In the genomic region with DNA sequence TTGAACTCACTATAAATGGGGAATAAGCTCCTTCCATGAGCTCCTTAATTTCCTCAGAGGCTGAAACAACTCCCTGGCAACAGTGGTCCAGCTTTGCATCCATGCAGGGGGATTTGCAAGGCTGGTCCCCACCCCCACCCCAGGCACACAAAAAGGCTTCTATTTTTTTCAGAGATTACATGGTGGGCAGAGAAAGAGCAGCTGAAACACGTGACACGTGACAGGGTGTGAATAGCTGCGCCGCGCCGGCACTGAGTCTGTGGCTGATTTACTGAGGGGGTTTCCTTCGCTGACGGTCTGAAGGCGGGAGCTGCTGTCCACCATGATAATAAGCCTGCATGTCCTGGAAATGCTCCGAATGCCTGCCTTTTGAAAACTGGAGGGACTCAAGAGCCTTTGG, we compare ENCODE assay signal across 26 cellular contexts. TPM values are rescaled to one million over a fixed set of nuclear protein-coding genes. Genes with fewer than 3 reads are reported as not detected.
DNase-seq lines count a peak whose midpoint lies in the region; ATAC-seq and TF ChIP-seq lines count a peak whose summit lies in the region.
"Had no signal": no experiment of that assay in that cellular context is flagged by ENCODE, and none has a peak within 500 bp of the region (broad histone marks: within the 10 kb centered on the region; RNA-seq: fewer than 3 reads in every experiment).

No MANE protein-coding gene starts in this region.

- no peak for TF ChIP-seq RAD21 in neural cell (conservative IDR thresholded peaks at IDR 0.05)

- H3K36me3 ChIP-seq in heart left ventricle: no peaks in the 10 kb centered on the region
- no peaks in the 10 kb centered on the region for H3K36me3 ChIP-seq in gastroesophageal sphincter
- no peaks in the 10 kb centered on the region for H3K36me3 ChIP-seq in neural cell (ENCODE audit: insufficient read depth, low read length)
- no peaks in the 10 kb centered on the region for H3K36me3 ChIP-seq in uterus
- H3K36me3 ChIP-seq: cardiac muscle cell, thyroid gland had no signal

- no peak for TF ChIP-seq POLR2A in heart left ventricle (IDR thresholded peaks at IDR 0.05)
- TF ChIP-seq POLR2A in gastroesophageal sphincter (IDR thresholded peaks at IDR 0.05): no peak
- TF ChIP-seq POLR2A in uterus (IDR thresholded peaks at IDR 0.05): no peak

- no peaks in the 10 kb centered on the region for H3K79me2 ChIP-seq in neural cell (replicated peaks; ENCODE audit: insufficient read depth, low read length)

- H3K36me3 Mint-ChIP-seq in Calu3 (ENCODE audit: insufficient read depth, unreplicated experiment): no peaks in the 10 kb centered on the region
- H3K36me3 Mint-ChIP-seq: natural killer cell treated with Interleukin-12 subunit alpha and Interleukin-12 subunit beta and Interleukin-15 and Interleukin-18, amount 100 ng/mL, for 72 hours; stimulated activated naive B cell treated with anti-CD40 and anti-IgM and Interleukin-4, amounts not matched to agents 10 μg/mL and 1 μg/mL and 100 μg/mL, for 72 hours had no signal

- TF ChIP-seq CTCF in heart left ventricle (IDR thresholded peaks at IDR 0.05) (no peak), gastroesophageal sphincter (IDR thresholded peaks at IDR 0.05) (no peak), neural cell (IDR thresholded peaks at IDR 0.05; ENCODE audit: poor library complexity, severe bottlenecking) (no peak), uterus (IDR thresholded peaks at IDR 0.05) (no peak), Calu3 (IDR thresholded peaks at IDR 0.05; ENCODE audit: unreplicated experiment) (no peak)

- ATAC-seq in Right ventricle myocardium inferior (peak; percentile 21), heart left ventricle (no peak), gastroesophageal sphincter (no peak), GM21423 (IDR thresholded peaks at IDR 0.05; ENCODE audit: unreplicated experiment) (no peak)
- ATAC-seq: natural killer cell treated with Interleukin-12 subunit alpha and Interleukin-12 subunit beta and Interleukin-15 and Interleukin-18, amount 100 ng/mL, for 72 hours; stimulated activated naive B cell treated with anti-CD40 and anti-IgM and Interleukin-4, amounts not matched to agents 10 μg/mL and 1 μg/mL and 100 μg/mL, for 72 hours had no signal

- no peak overlapping the region for H3K4me3 Mint-ChIP-seq in Calu3 (ENCODE audit: low read depth, unreplicated experiment)
- H3K4me3 Mint-ChIP-seq: activated CD4-positive, alpha-beta memory T cell treated with anti-CD3 and anti-CD28 coated beads, Interleukin-2, amount 10 ng/mL, durations not matched to agents 7 days and 5 days; natural killer cell treated with Interleukin-12 subunit alpha and Interleukin-12 subunit beta and Interleukin-15 and Interleukin-18, amount 100 ng/mL, for 72 hours; stimulated activated naive B cell treated with anti-CD40 and anti-IgM and Interleukin-4, amounts not matched to agents 10 μg/mL and 1 μg/mL and 100 μg/mL, for 72 hours had no signal

- peak overlapping the region in 6 of 12 donors; percentile 8 to 59 (median 26) for H3K27ac ChIP-seq in heart left ventricle
- peak overlapping the region in 3 of 4 donors; percentile 57 to 63 (median 61) for H3K27ac ChIP-seq in gastroesophageal sphincter
- H3K27ac ChIP-seq in neural cell (ENCODE audit: low read length): no peak overlapping the region
- H3K27ac ChIP-seq in uterus: peak overlapping the region; percentile 17 to 41
- H3K27ac ChIP-seq: cardiac muscle cell, GM23248, thyroid gland had no signal

- DNase-seq in Right ventricle myocardium inferior (ENCODE audit: missing footprints): no peak
- DNase-seq in heart left ventricle: no peak
- no peak for DNase-seq in uterus
- no peak for DNase-seq in Calu3
- no peak for DNase-seq in activated gamma-delta T cell treated with Interleukin-2 at 50 U/mL for 16 hours
- DNase-seq: activated CD4-positive, alpha-beta memory T cell treated with anti-CD3 and anti-CD28 coated beads, Interleukin-2, amount 10 ng/mL, durations not matched to agents 7 days and 5 days; activated gamma-delta T cell; amniotic stem cell; DND-41; effector CD8-positive, alpha-beta T cell; Karpas-422; NCI-H1694; NCI-H2171; NCI-H526; small intestine; stimulated activated naive B cell treated with anti-CD40 and anti-IgM and Interleukin-4, amounts not matched to agents 10 μg/mL and 1 μg/mL and 100 μg/mL, for 72 hours; T-helper 9 cell; thyroid gland had no signal

- CTCF ChIA-PET in Calu3 (lab: Charles Lee): interaction anchor here (0.6 kb wide), 2 partner anchors 85 to 118 kb away, joined by 3 to 7 read pairs; no protein-coding TSS in a partner anchor

- H3K4me1 ChIP-seq in heart left ventricle (peaks cover 0 to 24% (median 8%) of the 10 kb centered on the region in 12 donors), gastroesophageal sphincter (peaks cover 0 to 23% (median 0%) of the 10 kb centered on the region in 3 donors), uterus (no peaks in the 10 kb centered on the region)

- no peak for TF ChIP-seq EP300 in gastroesophageal sphincter (IDR thresholded peaks at IDR 0.05)
- no peak for TF ChIP-seq EP300 in neural cell (conservative IDR thresholded peaks at IDR 0.05; ENCODE audit: poor library complexity, severe bottlenecking)

- no peak overlapping the region for H3K9ac ChIP-seq in neural cell (ENCODE audit: low read length)
- H3K9ac ChIP-seq: GM23248 had no signal

- intact Hi-C loops in Right ventricle myocardium inferior (cut with DNase I) (loop anchor here (10.0 kb wide), 1 partner anchor 159 kb away; no protein-coding TSS in a partner anchor), heart left ventricle (cut with DNase I) (no loop called here), uterus (cut with DNase I; ENCODE audit: low total_unique reads) (no loop called here), Calu3 (cut with micrococcal nuclease; ENCODE audit: unreplicated experiment) (no loop called here)

- no peaks in the 10 kb centered on the region for H3K27me3 ChIP-seq in heart left ventricle
- peaks cover 3% of the 10 kb centered on the region for H3K27me3 ChIP-seq in gastroesophageal sphincter
- no peaks in the 10 kb centered on the region for H3K27me3 ChIP-seq in neural cell (ENCODE audit: insufficient read depth, low read depth, low read length)
- no peaks in the 10 kb centered on the region for H3K27me3 ChIP-seq in uterus
- H3K27me3 ChIP-seq: cardiac muscle cell, thyroid gland had no signal

- H3K9me3 Mint-ChIP-seq in Calu3 (ENCODE audit: low read depth, unreplicated experiment): no peaks in the 10 kb centered on the region
- H3K9me3 Mint-ChIP-seq: activated CD4-positive, alpha-beta memory T cell treated with anti-CD3 and anti-CD28 coated beads, Interleukin-2, amount 10 ng/mL, durations not matched to agents 7 days and 5 days; natural killer cell treated with Interleukin-12 subunit alpha and Interleukin-12 subunit beta and Interleukin-15 and Interleukin-18, amount 100 ng/mL, for 72 hours; stimulated activated naive B cell treated with anti-CD40 and anti-IgM and Interleukin-4, amounts not matched to agents 10 μg/mL and 1 μg/mL and 100 μg/mL, for 72 hours had no signal

- H3K9me3 ChIP-seq in heart left ventricle: no peaks in the 10 kb centered on the region
- no peaks in the 10 kb centered on the region for H3K9me3 ChIP-seq in gastroesophageal sphincter
- H3K9me3 ChIP-seq in neural cell (ENCODE audit: low read length): no peaks in the 10 kb centered on the region
- no peaks in the 10 kb centered on the region for H3K9me3 ChIP-seq in uterus
- H3K9me3 ChIP-seq: thyroid gland had no signal

- H3K4me3 ChIP-seq in heart left ventricle (no peak overlapping the region), gastroesophageal sphincter (no peak overlapping the region), neural cell (ENCODE audit: low read length) (peak overlapping the region; percentile 21), uterus (no peak overlapping the region)
- H3K4me3 ChIP-seq: cardiac muscle cell, GM23248, thyroid gland had no signal

- H3K27ac Mint-ChIP-seq in Calu3 (ENCODE audit: unreplicated experiment): no peak overlapping the region
- H3K27ac Mint-ChIP-seq: activated CD4-positive, alpha-beta memory T cell treated with anti-CD3 and anti-CD28 coated beads, Interleukin-2, amount 10 ng/mL, durations not matched to agents 7 days and 5 days; natural killer cell treated with Interleukin-12 subunit alpha and Interleukin-12 subunit beta and Interleukin-15 and Interleukin-18, amount 100 ng/mL, for 72 hours; progenitor cell of endocrine pancreas; stimulated activated naive B cell treated with anti-CD40 and anti-IgM and Interleukin-4, amounts not matched to agents 10 μg/mL and 1 μg/mL and 100 μg/mL, for 72 hours had no signal

- H3K4me2 ChIP-seq in neural cell (ENCODE audit: low read length): no peak overlapping the region

- H3K4me1 Mint-ChIP-seq in Calu3 (ENCODE audit: low read depth, unreplicated experiment): no peaks in the 10 kb centered on the region
- H3K4me1 Mint-ChIP-seq: activated CD4-positive, alpha-beta memory T cell treated with anti-CD3 and anti-CD28 coated beads, Interleukin-2, amount 10 ng/mL, durations not matched to agents 7 days and 5 days had no signal

- H3F3A ChIP-seq in neural cell (ENCODE audit: insufficient read depth, low read length, poor library complexity, severe bottlenecking): no peaks in the 10 kb centered on the region

- no peak overlapping the region for H2AFZ ChIP-seq in neural cell (ENCODE audit: low read depth, low read length)
- H2AFZ ChIP-seq: GM23248 had no signal

- H3K9me2 ChIP-seq in neural cell (ENCODE audit: insufficient read depth, low read length): no peaks in the 10 kb centered on the region

- no TSS peak for BruUV-seq in Calu3 (replicated peaks; lab: Mats Ljungman, UMichigan)

- no peaks in the 10 kb centered on the region for H4K20me1 ChIP-seq in neural cell (ENCODE audit: insufficient read depth)

- H3K27me3 Mint-ChIP-seq in Calu3 (ENCODE audit: unreplicated experiment): peaks cover 71% of the 10 kb centered on the region

- WGBS in heart left ventricle, 4 donors: 77 to 84% (median 79%) methylated on average over 10 of the region's 10 CpGs
- WGBS in gastroesophageal sphincter (ENCODE audit: low coverage in 1 of 2), 2 donors: 88 to 93% methylated on average over 8 to 10 of the region's 10 CpGs

RNA-seq across cellular contexts. Expression of a gene that starts 50.8 kb away (rescaled TPM):
- 34.5 TPM for total RNA-seq in Right ventricle myocardium inferior
- total RNA-seq in heart left ventricle: 10 to 100 TPM in 7 of 9 donors, 1 to 10 TPM in 2; 7.5 to 65.4 (median 15.7) TPM
- polyA plus RNA-seq in heart left ventricle: 10 to 100 TPM; 10.4 to 23.6 TPM
- 100 to 1,000 TPM in 1 of 4 donors, 10 to 100 TPM in 3; 34.7 to 196 (median 41.3) TPM for total RNA-seq in gastroesophageal sphincter
- 0.58 and 1.1 TPM in 2 replicates for polyA plus RNA-seq in neural cell
- polyA minus RNA-seq in neural cell: not detected in 2 replicates
- total RNA-seq in uterus: 100 to 1,000 TPM in 3 of 4 donors, 1 to 10 TPM in 1; 8.2 to 288 (median 113) TPM
- 0.51 TPM in 1 of 2 replicates, not detected in the other for total RNA-seq in Calu3 (2022)
- total RNA-seq: A172; activated CD4-positive, alpha-beta memory T cell treated with anti-CD3 and anti-CD28 coated beads, Interleukin-2, amount 10 ng/mL, durations not matched to agents 7 days and 5 days; GM23248; natural killer cell treated with Interleukin-12 subunit alpha and Interleukin-12 subunit beta and Interleukin-15 and Interleukin-18, amount 100 ng/mL, for 72 hours had no signal
